1 cellular context compared by ENCODE assay signal in genomic region chr2:86358982-86359381, GRCh38.
A peak's percentile ranks its signal among the peaks of the same experiment; 100 is the strongest.
TF ChIP-seq lines count a peak whose summit lies in the region.

No MANE protein-coding gene starts in this region.

TF ChIP-seq in GM12878, 131 proteins besides CTCF, POLR2A, EP300 and RAD21 (continued from another document and continues in another):
- TF ChIP-seq ZBTB4 (CRISPR knock-in tag; IDR thresholded peaks at IDR 0.05) (no peak), HCFC1 (IDR thresholded peaks at IDR 0.05; ENCODE audit: low read length) (no peak), YY1 (IDR thresholded peaks at IDR 0.05; ENCODE audit: low read depth, low read length) (no peak), SKIL (IDR thresholded peaks at IDR 0.05; ENCODE audit: low read depth, poor library complexity, severe bottlenecking) (no peak), STAT1 (conservative IDR thresholded peaks at IDR 0.05) (no peak), BCL3 (IDR thresholded peaks at IDR 0.05; ENCODE audit: borderline replicate concordance, insufficient read depth, low read depth, low read length, poor library complexity, severe bottlenecking) (no peak), MTA2 (IDR thresholded peaks at IDR 0.05; ENCODE audit: low read depth) (no peak), ZZZ3 (IDR thresholded peaks at IDR 0.05; ENCODE audit: control insufficient read depth, insufficient read length, low read depth) (no peak), SUZ12 (IDR thresholded peaks at IDR 0.05; ENCODE audit: unreplicated experiment) (no peak), ATF7 (IDR thresholded peaks at IDR 0.05; ENCODE audit: low read depth) (peak; percentile 66), ZNF384 (IDR thresholded peaks at IDR 0.05; ENCODE audit: borderline replicate concordance, low read depth, low read length) (peak; percentile 95), ETV6 (conservative IDR thresholded peaks at IDR 0.05 in 1 of 2, IDR thresholded peaks at IDR 0.05 in 1 of 2; ENCODE audit: borderline replicate concordance in 1 of 2, low read depth in 1 of 2) (peak in 1 of 2 experiments; percentile 52; a peak in 1 of 4 replicates), MXI1 (IDR thresholded peaks at IDR 0.05; ENCODE audit: low read depth, low read length) (0 out of 2 replicates have a peak, but pooled peaks have one; percentile 38), PAX5 (IDR thresholded peaks at IDR 0.05; ENCODE audit: borderline replicate concordance, low read depth, low read length) (no peak; the same call in 1 of the 2 replicates), FOXK2 (IDR thresholded peaks at IDR 0.05) (no peak), IRF4 (IDR thresholded peaks at IDR 0.05; ENCODE audit: low read depth, low read length) (peak; percentile 87), ATF3 (IDR thresholded peaks at IDR 0.05; ENCODE audit: borderline replicate concordance, extremely low read depth, low read depth, low read length) (no peak), BRCA1 (IDR thresholded peaks at IDR 0.05; ENCODE audit: low read depth, low read length) (no peak), CHD4 (IDR thresholded peaks at IDR 0.05) (no peak), ZNF622 (IDR thresholded peaks at IDR 0.05) (no peak), GATAD2B (conservative IDR thresholded peaks at IDR 0.05; ENCODE audit: low read depth) (no peak), TCF7 (IDR thresholded peaks at IDR 0.05; ENCODE audit: borderline replicate concordance) (no peak), BHLHE40 (IDR thresholded peaks at IDR 0.05; ENCODE audit: borderline replicate concordance in 1 of 2, low read depth in 2 of 2, low read length in 1 of 2) (peak in 1 of 2 experiments; percentile 38; a peak in 1 of 4 replicates), RUNX3 (IDR thresholded peaks at IDR 0.05; ENCODE audit: low read length) (peak; percentile 49), ZNF207 (IDR thresholded peaks at IDR 0.05; ENCODE audit: borderline replicate concordance) (no peak), KLF5 (IDR thresholded peaks at IDR 0.05; ENCODE audit: partially characterized antibody) (no peak), MTA3 (IDR thresholded peaks at IDR 0.05; ENCODE audit: borderline replicate concordance, low read length) (no peak), SREBF2 (IDR thresholded peaks at IDR 0.05; ENCODE audit: low read length) (no peak), HDAC2 (IDR thresholded peaks at IDR 0.05) (no peak), MYC (IDR thresholded peaks at IDR 0.05; ENCODE audit: insufficient read depth, insufficient read length, insufficient replicate concordance, low read length, severe bottlenecking) (no peak), CHD2 (IDR thresholded peaks at IDR 0.05; ENCODE audit: borderline replicate concordance, low read depth, low read length) (0 out of 2 replicates have a peak, but pooled peaks have one; percentile 26), RFX5 (IDR thresholded peaks at IDR 0.05; ENCODE audit: low read depth, low read length) (no peak), TARDBP (IDR thresholded peaks at IDR 0.05; ENCODE audit: borderline replicate concordance) (no peak), SMAD1 (IDR thresholded peaks at IDR 0.05; ENCODE audit: low read depth, partially characterized antibody) (no peak), MYB (IDR thresholded peaks at IDR 0.05; ENCODE audit: borderline replicate concordance, low read depth, low read length) (no peak), CEBPB (IDR thresholded peaks at IDR 0.05; ENCODE audit: borderline replicate concordance in 1 of 2, low read depth in 2 of 2, low read length in 2 of 2) (no peak), RCOR1 (conservative IDR thresholded peaks at IDR 0.05; ENCODE audit: low read depth, low read length) (no peak), POLR2AphosphoS2 (IDR thresholded peaks at IDR 0.05; ENCODE audit: low read depth, low read length) (no peak), KDM1A (IDR thresholded peaks at IDR 0.05; ENCODE audit: borderline replicate concordance) (no peak), IKZF2 (IDR thresholded peaks at IDR 0.05) (peak; percentile 38 to 59; a peak in 3 of 4 replicates), ZNF274 (IDR thresholded peaks at IDR 0.05; ENCODE audit: insufficient read depth, insufficient read length) (no peak), SMAD5 (IDR thresholded peaks at IDR 0.05; ENCODE audit: low read depth) (no peak), PBX3 (IDR thresholded peaks at IDR 0.05; ENCODE audit: insufficient replicate concordance, low read depth, low read length) (no peak)
- TF ChIP-seq, protein P1, sequence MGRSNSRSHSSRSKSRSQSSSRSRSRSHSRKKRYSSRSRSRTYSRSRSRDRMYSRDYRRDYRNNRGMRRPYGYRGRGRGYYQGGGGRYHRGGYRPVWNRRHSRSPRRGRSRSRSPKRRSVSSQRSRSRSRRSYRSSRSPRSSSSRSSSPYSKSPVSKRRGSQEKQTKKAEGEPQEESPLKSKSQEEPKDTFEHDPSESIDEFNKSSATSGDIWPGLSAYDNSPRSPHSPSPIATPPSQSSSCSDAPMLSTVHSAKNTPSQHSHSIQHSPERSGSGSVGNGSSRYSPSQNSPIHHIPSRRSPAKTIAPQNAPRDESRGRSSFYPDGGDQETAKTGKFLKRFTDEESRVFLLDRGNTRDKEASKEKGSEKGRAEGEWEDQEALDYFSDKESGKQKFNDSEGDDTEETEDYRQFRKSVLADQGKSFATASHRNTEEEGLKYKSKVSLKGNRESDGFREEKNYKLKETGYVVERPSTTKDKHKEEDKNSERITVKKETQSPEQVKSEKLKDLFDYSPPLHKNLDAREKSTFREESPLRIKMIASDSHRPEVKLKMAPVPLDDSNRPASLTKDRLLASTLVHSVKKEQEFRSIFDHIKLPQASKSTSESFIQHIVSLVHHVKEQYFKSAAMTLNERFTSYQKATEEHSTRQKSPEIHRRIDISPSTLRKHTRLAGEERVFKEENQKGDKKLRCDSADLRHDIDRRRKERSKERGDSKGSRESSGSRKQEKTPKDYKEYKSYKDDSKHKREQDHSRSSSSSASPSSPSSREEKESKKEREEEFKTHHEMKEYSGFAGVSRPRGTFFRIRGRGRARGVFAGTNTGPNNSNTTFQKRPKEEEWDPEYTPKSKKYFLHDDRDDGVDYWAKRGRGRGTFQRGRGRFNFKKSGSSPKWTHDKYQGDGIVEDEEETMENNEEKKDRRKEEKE (IDR thresholded peaks at IDR 0.05), result no peak
- TF ChIP-seq, protein P2, sequence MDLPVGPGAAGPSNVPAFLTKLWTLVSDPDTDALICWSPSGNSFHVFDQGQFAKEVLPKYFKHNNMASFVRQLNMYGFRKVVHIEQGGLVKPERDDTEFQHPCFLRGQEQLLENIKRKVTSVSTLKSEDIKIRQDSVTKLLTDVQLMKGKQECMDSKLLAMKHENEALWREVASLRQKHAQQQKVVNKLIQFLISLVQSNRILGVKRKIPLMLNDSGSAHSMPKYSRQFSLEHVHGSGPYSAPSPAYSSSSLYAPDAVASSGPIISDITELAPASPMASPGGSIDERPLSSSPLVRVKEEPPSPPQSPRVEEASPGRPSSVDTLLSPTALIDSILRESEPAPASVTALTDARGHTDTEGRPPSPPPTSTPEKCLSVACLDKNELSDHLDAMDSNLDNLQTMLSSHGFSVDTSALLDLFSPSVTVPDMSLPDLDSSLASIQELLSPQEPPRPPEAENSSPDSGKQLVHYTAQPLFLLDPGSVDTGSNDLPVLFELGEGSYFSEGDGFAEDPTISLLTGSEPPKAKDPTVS (IDR thresholded peaks at IDR 0.05; ENCODE audit: low read depth, low read length), result no peak
- TF ChIP-seq, protein P3, sequence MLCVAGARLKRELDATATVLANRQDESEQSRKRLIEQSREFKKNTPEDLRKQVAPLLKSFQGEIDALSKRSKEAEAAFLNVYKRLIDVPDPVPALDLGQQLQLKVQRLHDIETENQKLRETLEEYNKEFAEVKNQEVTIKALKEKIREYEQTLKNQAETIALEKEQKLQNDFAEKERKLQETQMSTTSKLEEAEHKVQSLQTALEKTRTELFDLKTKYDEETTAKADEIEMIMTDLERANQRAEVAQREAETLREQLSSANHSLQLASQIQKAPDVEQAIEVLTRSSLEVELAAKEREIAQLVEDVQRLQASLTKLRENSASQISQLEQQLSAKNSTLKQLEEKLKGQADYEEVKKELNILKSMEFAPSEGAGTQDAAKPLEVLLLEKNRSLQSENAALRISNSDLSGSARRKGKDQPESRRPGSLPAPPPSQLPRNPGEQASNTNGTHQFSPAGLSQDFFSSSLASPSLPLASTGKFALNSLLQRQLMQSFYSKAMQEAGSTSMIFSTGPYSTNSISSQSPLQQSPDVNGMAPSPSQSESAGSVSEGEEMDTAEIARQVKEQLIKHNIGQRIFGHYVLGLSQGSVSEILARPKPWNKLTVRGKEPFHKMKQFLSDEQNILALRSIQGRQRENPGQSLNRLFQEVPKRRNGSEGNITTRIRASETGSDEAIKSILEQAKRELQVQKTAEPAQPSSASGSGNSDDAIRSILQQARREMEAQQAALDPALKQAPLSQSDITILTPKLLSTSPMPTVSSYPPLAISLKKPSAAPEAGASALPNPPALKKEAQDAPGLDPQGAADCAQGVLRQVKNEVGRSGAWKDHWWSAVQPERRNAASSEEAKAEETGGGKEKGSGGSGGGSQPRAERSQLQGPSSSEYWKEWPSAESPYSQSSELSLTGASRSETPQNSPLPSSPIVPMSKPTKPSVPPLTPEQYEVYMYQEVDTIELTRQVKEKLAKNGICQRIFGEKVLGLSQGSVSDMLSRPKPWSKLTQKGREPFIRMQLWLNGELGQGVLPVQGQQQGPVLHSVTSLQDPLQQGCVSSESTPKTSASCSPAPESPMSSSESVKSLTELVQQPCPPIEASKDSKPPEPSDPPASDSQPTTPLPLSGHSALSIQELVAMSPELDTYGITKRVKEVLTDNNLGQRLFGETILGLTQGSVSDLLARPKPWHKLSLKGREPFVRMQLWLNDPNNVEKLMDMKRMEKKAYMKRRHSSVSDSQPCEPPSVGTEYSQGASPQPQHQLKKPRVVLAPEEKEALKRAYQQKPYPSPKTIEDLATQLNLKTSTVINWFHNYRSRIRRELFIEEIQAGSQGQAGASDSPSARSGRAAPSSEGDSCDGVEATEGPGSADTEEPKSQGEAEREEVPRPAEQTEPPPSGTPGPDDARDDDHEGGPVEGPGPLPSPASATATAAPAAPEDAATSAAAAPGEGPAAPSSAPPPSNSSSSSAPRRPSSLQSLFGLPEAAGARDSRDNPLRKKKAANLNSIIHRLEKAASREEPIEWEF (IDR thresholded peaks at IDR 0.05; ENCODE audit: insufficient replicate concordance, low read depth, low read length), result no peak
- TF ChIP-seq, protein P4, sequence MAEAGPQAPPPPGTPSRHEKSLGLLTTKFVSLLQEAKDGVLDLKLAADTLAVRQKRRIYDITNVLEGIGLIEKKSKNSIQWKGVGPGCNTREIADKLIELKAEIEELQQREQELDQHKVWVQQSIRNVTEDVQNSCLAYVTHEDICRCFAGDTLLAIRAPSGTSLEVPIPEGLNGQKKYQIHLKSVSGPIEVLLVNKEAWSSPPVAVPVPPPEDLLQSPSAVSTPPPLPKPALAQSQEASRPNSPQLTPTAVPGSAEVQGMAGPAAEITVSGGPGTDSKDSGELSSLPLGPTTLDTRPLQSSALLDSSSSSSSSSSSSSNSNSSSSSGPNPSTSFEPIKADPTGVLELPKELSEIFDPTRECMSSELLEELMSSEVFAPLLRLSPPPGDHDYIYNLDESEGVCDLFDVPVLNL (IDR thresholded peaks at IDR 0.05; ENCODE audit: low read depth, low read length), result no peak
